ENCODE assay signal across 1 cellular context in genomic region chr5:96332535-96333396, GRCh38.
TF ChIP-seq lines count a peak whose summit lies in the region.

No MANE protein-coding gene starts in this region.

TF ChIP-seq in H1, 55 proteins besides CTCF, POLR2A, EP300 and RAD21:
- no peak for TF ChIP-seq CHD7 (IDR thresholded peaks at IDR 0.05; ENCODE audit: insufficient replicate concordance, low read length)
- TF ChIP-seq CTBP2 (IDR thresholded peaks at IDR 0.05; ENCODE audit: borderline replicate concordance, insufficient read depth, insufficient read length, low read length): no peak
- no peak for TF ChIP-seq KDM4A (IDR thresholded peaks at IDR 0.05; ENCODE audit: low read depth, low read length, severe bottlenecking)
- TF ChIP-seq TEAD4 (IDR thresholded peaks at IDR 0.05; ENCODE audit: low read depth, low read length): no peak
- TF ChIP-seq HDAC2 (IDR thresholded peaks at IDR 0.05; ENCODE audit: borderline replicate concordance in 1 of 2, low read depth in 2 of 2, low read length in 2 of 2): no peak
- TF ChIP-seq SP2 (IDR thresholded peaks at IDR 0.05; ENCODE audit: low read length): no peak
- no peak for TF ChIP-seq SIN3A (conservative IDR thresholded peaks at IDR 0.05 in 1 of 2, IDR thresholded peaks at IDR 0.05 in 1 of 2; ENCODE audit: low read depth in 1 of 2, low read length in 2 of 2)
- no peak for TF ChIP-seq TBP (IDR thresholded peaks at IDR 0.05; ENCODE audit: low read depth, low read length)
- no peak for TF ChIP-seq RFX5 (IDR thresholded peaks at IDR 0.05; ENCODE audit: borderline replicate concordance, low read depth, low read length)
